In the genomic region with DNA sequence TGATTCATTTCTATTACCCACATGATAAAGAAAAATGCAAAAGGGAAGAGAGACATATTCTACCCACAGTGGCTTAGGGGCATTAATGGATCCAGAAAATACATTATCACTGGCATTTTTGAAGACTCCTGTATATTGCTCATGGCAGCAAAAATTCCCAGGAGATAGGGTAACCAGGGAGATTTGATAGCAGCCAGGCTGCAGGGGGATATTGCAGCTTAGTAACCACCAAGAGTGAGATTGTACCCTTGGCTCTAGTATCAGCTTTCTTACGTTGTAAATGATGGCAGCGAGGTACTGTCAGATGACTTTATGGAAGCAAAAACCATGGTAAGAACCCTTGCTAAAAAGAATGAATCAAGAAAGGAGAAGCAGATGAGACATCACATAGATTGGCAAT, we compare ENCODE assay signal across 26 cellular contexts. TPM values are rescaled to one million over a fixed set of nuclear protein-coding genes. Genes with fewer than 3 reads are reported as not detected.
"Had no signal": no experiment of that assay in that cellular context is flagged by ENCODE, and none has a peak within 500 bp of the region (broad histone marks: within the 10 kb centered on the region; RNA-seq: fewer than 3 reads in every experiment).

No MANE protein-coding gene starts in this region.

- DNase-seq: naive thymus-derived CD8-positive, alpha-beta T cell; nephron progenitor cell; nucleus accumbens; pancreas; right cardiac atrium; right lobe of liver; sigmoid colon; small intestine; spleen; stimulated activated CD4-positive, alpha-beta T cell treated with anti-CD3 and anti-CD28 coated beads, Interleukin-12 subunit alpha, Interleukin-12 subunit beta, amount 100 ng/mL, for 4 hours; stimulated activated CD4-positive, alpha-beta T cell treated with anti-CD3 and anti-CD28 coated beads, Interleukin-1b, Interleukin-23, amount 100 ng/mL, for 48 hours; stimulated activated CD4-positive, alpha-beta T cell treated with anti-CD3 and anti-CD28 coated beads, Interleukin-4, amount 100 ng/mL, for 24 hours; stimulated activated naive B cell treated with anti-CD40 and anti-IgM and Interleukin-4, amounts not matched to agents 10 μg/mL and 1 μg/mL and 100 μg/mL, for 72 hours; stimulated activated naive CD4-positive, alpha-beta T cell treated with Interleukin-2 at 50 U/mL for 16 hours; stomach; thyroid gland; trophoblast cell; upper lobe of left lung had no signal

- H3K9me3 ChIP-seq: neutrophil, pancreas, prostate gland, right lobe of liver, sigmoid colon, spleen, stomach, thoracic aorta, thyroid gland, tibial nerve, upper lobe of left lung, vagina had no signal

- H3K4me3 ChIP-seq: pancreas, prostate gland, right lobe of liver, sigmoid colon, spleen, stomach, thoracic aorta, thyroid gland, tibial nerve, upper lobe of left lung, vagina had no signal

- H3K27ac ChIP-seq: neutrophil, pancreas, prostate gland, right lobe of liver, sigmoid colon, stomach, thoracic aorta, thyroid gland, tibial nerve, upper lobe of left lung, vagina had no signal

- H3K36me3 ChIP-seq: neutrophil, pancreas, prostate gland, right lobe of liver, sigmoid colon, spleen, stomach, thoracic aorta, thyroid gland, tibial nerve, upper lobe of left lung, vagina had no signal

- H3K4me1 ChIP-seq: pancreas, prostate gland, right lobe of liver, sigmoid colon, spleen, tibial nerve, vagina had no signal

- H3K27me3 ChIP-seq: neutrophil, pancreas, right lobe of liver, sigmoid colon, spleen, stomach, thyroid gland, tibial nerve, upper lobe of left lung, vagina had no signal

- ATAC-seq: naive thymus-derived CD8-positive, alpha-beta T cell; natural killer cell treated with Interleukin-12 subunit alpha and Interleukin-12 subunit beta and Interleukin-15 and Interleukin-18, amount 100 ng/mL, for 72 hours; right cardiac atrium; right lobe of liver; stimulated activated effector memory CD8-positive, alpha-beta T cell treated with anti-CD3 and anti-CD28 coated beads, Interleukin-12 subunit alpha, Interleukin-12 subunit beta, amount 100 ng/mL, for 72 hours; stimulated activated naive B cell treated with anti-CD40 and anti-IgM and Interleukin-4, amounts not matched to agents 10 μg/mL and 1 μg/mL and 100 μg/mL, for 72 hours had no signal

RNA-seq across cellular contexts. Expression of a gene that starts 19.8 kb away (rescaled TPM):
- total RNA-seq: natural killer cell treated with Interleukin-12 subunit alpha and Interleukin-12 subunit beta and Interleukin-15 and Interleukin-18, amount 100 ng/mL, for 72 hours; osteocyte had no signal
